ENCODE assay signal across 8 cellular contexts in the genomic region with DNA sequence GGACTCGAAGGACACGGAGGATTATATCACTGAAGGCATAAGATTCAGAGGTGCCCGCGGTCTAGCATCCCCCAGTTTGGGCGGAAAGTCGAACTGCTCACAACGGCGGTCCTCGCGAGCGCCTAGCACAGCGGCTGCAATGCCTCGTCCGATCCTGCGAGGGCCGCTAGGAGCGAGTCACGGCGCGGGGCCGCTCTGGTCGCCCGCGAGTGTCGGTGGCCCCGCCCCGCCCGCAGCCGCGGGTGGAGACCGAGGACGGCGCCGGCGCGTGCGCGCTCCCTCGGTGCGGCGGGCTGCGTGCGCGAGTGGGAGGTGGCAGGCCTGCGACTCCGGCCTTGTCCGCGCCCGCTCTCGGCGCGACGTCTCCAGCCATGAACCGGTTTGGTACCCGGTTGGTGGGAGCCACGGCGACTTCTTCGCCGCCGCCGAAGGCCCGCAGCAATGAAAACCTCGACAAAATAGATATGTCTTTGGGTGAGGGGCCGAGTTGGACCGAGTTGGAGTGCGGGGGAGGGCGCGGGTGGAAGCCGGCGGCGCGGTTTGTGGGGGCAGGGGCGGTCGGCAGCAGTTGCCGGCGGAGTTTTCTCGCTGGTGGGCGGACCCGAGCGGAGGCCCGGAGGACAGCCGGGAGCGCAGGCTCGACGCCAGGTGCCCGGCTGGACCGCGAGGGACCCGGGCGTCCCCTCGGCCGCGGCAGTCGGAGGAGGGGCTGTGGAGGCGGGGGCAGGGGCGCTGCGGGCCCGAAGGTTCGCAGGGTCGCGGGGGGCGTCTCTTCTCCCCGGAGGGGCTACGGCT. TPM values are rescaled to one million over a fixed set of nuclear protein-coding genes. Genes with fewer than 3 reads are reported as not detected.
DNase-seq lines count a peak whose midpoint lies in the region; ATAC-seq, FAIRE-seq and TF ChIP-seq lines count a peak whose summit lies in the region.

A gene with protein sequence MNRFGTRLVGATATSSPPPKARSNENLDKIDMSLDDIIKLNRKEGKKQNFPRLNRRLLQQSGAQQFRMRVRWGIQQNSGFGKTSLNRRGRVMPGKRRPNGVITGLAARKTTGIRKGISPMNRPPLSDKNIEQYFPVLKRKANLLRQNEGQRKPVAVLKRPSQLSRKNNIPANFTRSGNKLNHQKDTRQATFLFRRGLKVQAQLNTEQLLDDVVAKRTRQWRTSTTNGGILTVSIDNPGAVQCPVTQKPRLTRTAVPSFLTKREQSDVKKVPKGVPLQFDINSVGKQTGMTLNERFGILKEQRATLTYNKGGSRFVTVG (plus strand): TSS at position 283 of the 795 bp plus-strand sequence. CDS start 89 bp downstream, at position 372.

- no peaks in the 10 kb centered on the region for H3K36me3 ChIP-seq in right atrium auricular region

- H3K4me3 ChIP-seq in right atrium auricular region = peak within 1 kb of the TSS; percentile 63 to 93

- ATAC-seq in GM18498 (IDR thresholded peaks at IDR 0.05; ENCODE audit: unreplicated experiment) = peak; percentile 82
- ATAC-seq in HG02884 (IDR thresholded peaks at IDR 0.05; ENCODE audit: unreplicated experiment) = peak; percentile 67

- peak; percentile 74 for FAIRE-seq in urothelium cell line (lab: Jason Lieb, UNC)

- H3K9me3 ChIP-seq in right atrium auricular region = no peaks in the 10 kb centered on the region

- H3K27me3 ChIP-seq in right atrium auricular region = no peaks in the 10 kb centered on the region

- TF ChIP-seq CTCF in right atrium auricular region (IDR thresholded peaks at IDR 0.05) = peak; percentile 11 to 62

- peaks cover 0 to 51% of the 10 kb centered on the region in 2 donors for H3K4me1 ChIP-seq in right atrium auricular region

- H3K27ac ChIP-seq in angular gyrus (ENCODE audit: low read depth, low read length) (peak within 1 kb of the TSS; percentile 96), right atrium auricular region (peak within 1 kb of the TSS; percentile 94 to 97)

- DNase-seq in NCI-H1694 treated with DMSO at 0.1 percent for 48 hours (lab: John Stamatoyannopoulos, UW) (peak; percentile 83), T-helper 2 cell (peak; percentile 69 to 92 (median 82)), right atrium auricular region (ENCODE audit: low spot score) (peak; percentile 88), putamen (ENCODE audit: low spot score) (peak; percentile 95), urothelium cell line (ENCODE audit: low spot score) (peak; percentile 93)

RNA-seq across cellular contexts. Expression of the gene that starts here (rescaled TPM):
- 10 to 100 TPM; 39.9 to 61.8 TPM for total RNA-seq in right atrium auricular region

Comparison
In these comparisons a context has a peak if more than half of its experiments do, and no peak if none do; other contexts are left out.
1. Peak in every context shown above with its lines: DNase-seq, ATAC-seq, H3K4me3 ChIP-seq and H3K27ac ChIP-seq.